Comparison of ENCODE assay signal across 10 cellular contexts in the genomic region with DNA sequence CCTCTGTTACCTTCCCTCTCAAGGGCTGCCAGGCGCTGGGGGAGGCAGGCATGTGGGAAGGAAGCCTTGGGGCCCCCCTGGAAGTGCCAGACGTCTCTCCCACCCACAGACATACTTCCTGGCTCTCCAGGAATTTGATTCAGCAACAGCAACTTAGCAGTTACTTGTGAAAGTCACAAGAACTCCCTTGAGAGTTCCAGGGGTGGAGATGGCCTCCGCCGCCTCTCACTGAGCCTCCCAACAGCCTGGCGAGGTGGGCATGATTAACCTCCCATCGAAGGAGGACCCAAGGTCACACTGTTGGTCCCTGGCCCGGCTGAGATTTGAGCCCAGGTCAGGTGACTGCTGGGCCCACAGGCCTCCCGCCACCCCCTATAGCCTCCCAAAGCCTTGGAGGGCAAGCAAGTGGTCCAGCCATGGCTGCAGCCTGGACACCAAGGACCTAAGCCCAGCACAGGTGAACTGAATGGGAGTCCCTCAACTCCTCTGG. TPM values are rescaled to one million over a fixed set of nuclear protein-coding genes. Genes with fewer than 3 reads are reported as not detected.
DNase-seq lines count a peak whose midpoint lies in the region; ATAC-seq and TF ChIP-seq lines count a peak whose summit lies in the region.
"Had no signal": no experiment of that assay in that cellular context is flagged by ENCODE, and none has a peak within 500 bp of the region (broad histone marks: within the 10 kb centered on the region; RNA-seq: fewer than 3 reads in every experiment).

No MANE protein-coding gene starts in this region.

- H3K4me1 ChIP-seq in PC-9 (replicated peaks; ENCODE audit: insufficient read depth) (peaks cover 83% of the 10 kb centered on the region), endodermal cell (ENCODE audit: control insufficient read depth, insufficient read depth, low read length) (peaks cover 48% of the 10 kb centered on the region), osteoblast (ENCODE audit: insufficient read depth, low read length) (peaks cover 50% of the 10 kb centered on the region)

- peak overlapping the region; percentile 99 for H3K27ac ChIP-seq in PC-9
- no peak overlapping the region for H3K27ac ChIP-seq in endodermal cell (ENCODE audit: low read depth, low read length)
- peak overlapping the region; percentile 94 for H3K27ac ChIP-seq in osteoblast (ENCODE audit: low read depth, low read length)

- H3K9me2 ChIP-seq in PC-9 (ENCODE audit: insufficient read depth), result no peaks in the 10 kb centered on the region

- peak; percentile 61 for DNase-seq in EH (ENCODE audit: low read depth)
- no peak for DNase-seq in PC-9
- DNase-seq in endodermal cell, result peak; percentile 85
- no peak for DNase-seq in osteoblast (ENCODE audit: insufficient read length, low spot score, missing footprints)
- no peak for DNase-seq in effector CD4-positive, alpha-beta T cell
- no peak for DNase-seq in activated CD4-positive, alpha-beta T cell treated with anti-CD3 and anti-CD28 coated beads for 36 hours
- no peak for DNase-seq in GM10248 (ENCODE audit: extremely low spot score)
- DNase-seq: DMS 273 treated with DMSO at 0.1 percent for 48 hours, NCI-H2107 had no signal

- intact Hi-C loops in PC-9 (cut with micrococcal nuclease; ENCODE audit: unreplicated experiment), result loop anchor here (2.0 kb wide), 1 partner anchor 30 kb away; no protein-coding TSS in a partner anchor
- intact Hi-C loops in activated CD4-positive, alpha-beta T cell treated with anti-CD3 and anti-CD28 coated beads for 36 hours (cut with DNase I, micrococcal nuclease), result no loop called here

- H3K4me3 Mint-ChIP-seq in endodermal cell, result no peak overlapping the region
- H3K4me3 Mint-ChIP-seq in activated CD4-positive, alpha-beta T cell treated with anti-CD3 and anti-CD28 coated beads for 36 hours, result no peak overlapping the region

- no peaks in the 10 kb centered on the region for H3K27me3 Mint-ChIP-seq in endodermal cell (ENCODE audit: insufficient read depth)
- H3K27me3 Mint-ChIP-seq in activated CD4-positive, alpha-beta T cell treated with anti-CD3 and anti-CD28 coated beads for 36 hours, result no peaks in the 10 kb centered on the region

- POLR2A ChIA-PET in PC-9 (lab: Charles Lee; ENCODE audit: unreplicated experiment) (interaction anchor here (0.5 to 3.1 kb wide), 5 partner anchors 14 to 886 kb away, joined by 3 to 24 read pairs (median 9); a partner anchor contains a TSS), GM10248 (lab: Yijun Ruan, JAX) (no interaction called here)
- POLR2A ChIA-PET in activated CD4-positive, alpha-beta T cell treated with anti-CD3 and anti-CD28 coated beads for 36 hours (lab: Charles Lee), result no interaction called here

- H3K9me3 ChIP-seq in PC-9 (ENCODE audit: insufficient read depth, low read depth), result no peaks in the 10 kb centered on the region
- no peaks in the 10 kb centered on the region for H3K9me3 ChIP-seq in endodermal cell (ENCODE audit: control insufficient read depth, low read length)
- no peaks in the 10 kb centered on the region for H3K9me3 ChIP-seq in osteoblast (ENCODE audit: low read depth, low read length)

- peaks cover 25% of the 10 kb centered on the region; the same call in 1 of the 2 replicates for H3K36me3 ChIP-seq in PC-9 (ENCODE audit: low read depth)
- no peaks in the 10 kb centered on the region for H3K36me3 ChIP-seq in endodermal cell (ENCODE audit: control insufficient read depth, insufficient read depth, low read length)
- H3K36me3 ChIP-seq in osteoblast (ENCODE audit: insufficient read depth, low read length), result no peaks in the 10 kb centered on the region

- TSS peak; percentile 43 for BruUV-seq in PC-9 (replicated peaks; lab: Mats Ljungman, UMichigan)

- H3K4me3 ChIP-seq in PC-9 (peak overlapping the region; percentile 69), endodermal cell (ENCODE audit: low read length) (no peak overlapping the region), osteoblast (ENCODE audit: insufficient read depth, low read length) (no peak overlapping the region)

- H3K9me3 Mint-ChIP-seq in endodermal cell, result peaks cover 1% of the 10 kb centered on the region
- H3K9me3 Mint-ChIP-seq in activated CD4-positive, alpha-beta T cell treated with anti-CD3 and anti-CD28 coated beads for 36 hours (ENCODE audit: low read depth), result no peaks in the 10 kb centered on the region

- no peaks in the 10 kb centered on the region for H3K27me3 ChIP-seq in PC-9 (ENCODE audit: insufficient read depth, low read depth)
- H3K27me3 ChIP-seq in endodermal cell (ENCODE audit: control insufficient read depth, insufficient read depth, low read length, poor library complexity, severe bottlenecking), result no peaks in the 10 kb centered on the region
- no peaks in the 10 kb centered on the region for H3K27me3 ChIP-seq in osteoblast (ENCODE audit: insufficient read depth, low read length)

- H4K20me1 ChIP-seq in PC-9 (ENCODE audit: insufficient read depth), result no peaks in the 10 kb centered on the region
- no peaks in the 10 kb centered on the region for H4K20me1 ChIP-seq in osteoblast (ENCODE audit: insufficient read depth, low read length)

- H2AFZ ChIP-seq in PC-9 (no peak overlapping the region), osteoblast (ENCODE audit: low read length) (no peak overlapping the region)

- no peaks in the 10 kb centered on the region for H3K36me3 Mint-ChIP-seq in endodermal cell (ENCODE audit: low read depth)
- H3K36me3 Mint-ChIP-seq in activated CD4-positive, alpha-beta T cell treated with anti-CD3 and anti-CD28 coated beads for 36 hours (ENCODE audit: low read depth), result no peaks in the 10 kb centered on the region

- 58 to 64% methylated on average over 2 to 8 of the region's 8 CpGs for WGBS in endodermal cell (ENCODE audit: insufficient coverage in 1 of 2, insufficient read length in 1 of 2), 2 experiments

- peak overlapping the region; percentile 13 for H3K9ac ChIP-seq in endodermal cell (ENCODE audit: extremely low read depth, low read length, poor library complexity, severe bottlenecking)

- CTCF ChIA-PET in PC-9 (lab: Charles Lee), result interaction anchor here (1.7 kb wide), 1 partner anchor 19 kb away, joined by 4 read pairs; no protein-coding TSS in a partner anchor
- CTCF ChIA-PET in activated CD4-positive, alpha-beta T cell treated with anti-CD3 and anti-CD28 coated beads for 36 hours (lab: Charles Lee), result no interaction called here
- CTCF ChIA-PET in GM10248 (lab: Yijun Ruan, JAX), result interaction anchor here (1.9 kb wide), 1 partner anchor 34 kb away, joined by 6 read pairs; no protein-coding TSS in a partner anchor

- no peak for ATAC-seq in activated CD4-positive, alpha-beta T cell treated with anti-CD3 and anti-CD28 coated beads for 36 hours
- ATAC-seq in esophagus mucosa, result no peak

- H3K79me2 ChIP-seq in PC-9 (ENCODE audit: low read depth) (peaks cover 53% of the 10 kb centered on the region), osteoblast (ENCODE audit: insufficient read depth, low read length) (no peaks in the 10 kb centered on the region)

- H3F3A ChIP-seq in PC-9 (ENCODE audit: insufficient read depth, low read depth), result peaks cover 60% of the 10 kb centered on the region

- TF ChIP-seq CTCF in PC-9 (conservative IDR thresholded peaks at IDR 0.05), result no peak
- TF ChIP-seq CTCF in endodermal cell (conservative IDR thresholded peaks at IDR 0.05), result no peak
- TF ChIP-seq CTCF in osteoblast (IDR thresholded peaks at IDR 0.05; ENCODE audit: extremely low read depth, low read depth, low read length), result no peak
- TF ChIP-seq CTCF in GM10248 (IDR thresholded peaks at IDR 0.05; ENCODE audit: control extremely low read depth, extremely low read depth, low read depth, missing control alignments), result no peak

- H3K4me2 ChIP-seq in PC-9 (peak overlapping the region; percentile 97), osteoblast (ENCODE audit: insufficient read depth, low read length) (peak overlapping the region; percentile 43)

- peak overlapping the region; percentile 62 for H3K27ac Mint-ChIP-seq in endodermal cell
- H3K27ac Mint-ChIP-seq in activated CD4-positive, alpha-beta T cell treated with anti-CD3 and anti-CD28 coated beads for 36 hours, result no peak overlapping the region

- peaks cover 86% of the 10 kb centered on the region for H3K4me1 Mint-ChIP-seq in endodermal cell
- peaks cover 16% of the 10 kb centered on the region for H3K4me1 Mint-ChIP-seq in activated CD4-positive, alpha-beta T cell treated with anti-CD3 and anti-CD28 coated beads for 36 hours

RNA-seq across cellular contexts. Expression of a gene that starts 14.0 kb away (rescaled TPM):
- total RNA-seq in PC-9 (2021), result 89.3 and 99.4 TPM in 2 replicates
- total RNA-seq in endodermal cell, result 100 to 1,000 TPM; 105 to 130 TPM
- polyA plus RNA-seq in endodermal cell (2013, experiment 1 of 2), result 39.1 TPM
- 45.5 TPM for polyA plus RNA-seq in endodermal cell (2013, experiment 2 of 2)
- total RNA-seq in osteoblast, result 23.5 and 24.2 TPM in 2 replicates
- 1 to 10 TPM; 8.0 to 8.3 TPM for total RNA-seq in activated CD4-positive, alpha-beta T cell treated with anti-CD3 and anti-CD28 coated beads for 36 hours
- 50.7 TPM for total RNA-seq in esophagus mucosa

Comparison
In these comparisons a context has a peak if more than half of its experiments do, and no peak if none do; other contexts are left out.
1. DNase-seq: peak in EH (single experiment) and endodermal cell (single experiment); none in PC-9 (0 of 2), osteoblast (single experiment), effector CD4-positive, alpha-beta T cell (single experiment), activated CD4-positive, alpha-beta T cell treated with anti-CD3 and anti-CD28 coated beads for 36 hours (single experiment) and GM10248 (single experiment).